29 cellular contexts compared by ENCODE assay signal in genomic region chr7:37984775-37985390, GRCh38.
"Had no signal": no experiment of that assay in that cellular context is flagged by ENCODE, and none has a peak within 500 bp of the region (broad histone marks: within the 10 kb centered on the region; RNA-seq: fewer than 3 reads in every experiment).

No MANE protein-coding gene starts in this region.

- H3K36me3 ChIP-seq: brain microvascular endothelial cell, heart left ventricle, neural progenitor cell, right atrium auricular region, thoracic aorta had no signal

- H3K4me2 ChIP-seq: neural progenitor cell had no signal

- H2AFZ ChIP-seq: neural progenitor cell had no signal

- H3K27me3 Mint-ChIP-seq: naive B cell had no signal

- H3K27ac Mint-ChIP-seq: activated CD4-positive, alpha-beta memory T cell treated with anti-CD3 and anti-CD28 coated beads for 36 hours; activated CD4-positive, alpha-beta T cell treated with anti-CD3 and anti-CD28 coated beads, Interleukin-2, amount 10 ng/mL, durations not matched to agents 24 days and 14 days; activated naive CD4-positive, alpha-beta T cell treated with anti-CD3 and anti-CD28 coated beads, Interleukin-2, amount 10 ng/mL, durations not matched to agents 7 days and 5 days; activated naive CD8-positive, alpha-beta T cell treated with anti-CD3 and anti-CD28 coated beads, Interleukin-2, amount 10 ng/mL, durations not matched to agents 7 days and 5 days; naive B cell; neural progenitor cell had no signal

- ATAC-seq: foreskin keratinocyte; heart left ventricle; left ventricle myocardium superior; stimulated activated naive CD8-positive, alpha-beta T cell treated with anti-CD3 and anti-CD28 coated beads, Interleukin-15, Interleukin-2, amounts not matched to agents 100 U/mL and 50 U/mL, for 24 hours had no signal

- H3K9me3 ChIP-seq: heart left ventricle, right atrium auricular region, thoracic aorta had no signal

- H3K4me3 ChIP-seq: coronary artery, dorsolateral prefrontal cortex, heart left ventricle, neural progenitor cell, right atrium auricular region, thoracic aorta had no signal

- H3K27ac ChIP-seq: brain microvascular endothelial cell, coronary artery, dorsolateral prefrontal cortex, foreskin keratinocyte, heart left ventricle, neural progenitor cell, right atrium auricular region, thoracic aorta had no signal

- FAIRE-seq: astrocyte, islet of Langerhans, urothelium cell line had no signal

- H3K9me3 Mint-ChIP-seq: activated CD4-positive, alpha-beta memory T cell treated with anti-CD3 and anti-CD28 coated beads for 36 hours; activated CD4-positive, alpha-beta T cell treated with anti-CD3 and anti-CD28 coated beads, Interleukin-2, amount 10 ng/mL, durations not matched to agents 24 days and 14 days; activated naive CD4-positive, alpha-beta T cell treated with anti-CD3 and anti-CD28 coated beads, Interleukin-2, amount 10 ng/mL, durations not matched to agents 7 days and 5 days; activated naive CD8-positive, alpha-beta T cell treated with anti-CD3 and anti-CD28 coated beads, Interleukin-2, amount 10 ng/mL, durations not matched to agents 7 days and 5 days; neural progenitor cell had no signal

- H3K4me1 ChIP-seq: foreskin keratinocyte, right atrium auricular region had no signal

- H3K4me3 Mint-ChIP-seq: activated CD4-positive, alpha-beta memory T cell treated with anti-CD3 and anti-CD28 coated beads for 36 hours; activated CD4-positive, alpha-beta T cell treated with anti-CD3 and anti-CD28 coated beads, Interleukin-2, amount 10 ng/mL, durations not matched to agents 24 days and 14 days; activated naive CD4-positive, alpha-beta T cell treated with anti-CD3 and anti-CD28 coated beads, Interleukin-2, amount 10 ng/mL, durations not matched to agents 7 days and 5 days; activated naive CD8-positive, alpha-beta T cell treated with anti-CD3 and anti-CD28 coated beads, Interleukin-2, amount 10 ng/mL, durations not matched to agents 7 days and 5 days; naive B cell; neural progenitor cell had no signal

- H3K36me3 Mint-ChIP-seq: activated CD4-positive, alpha-beta memory T cell treated with anti-CD3 and anti-CD28 coated beads for 36 hours; activated naive CD4-positive, alpha-beta T cell treated with anti-CD3 and anti-CD28 coated beads, Interleukin-2, amount 10 ng/mL, durations not matched to agents 7 days and 5 days; activated naive CD8-positive, alpha-beta T cell treated with anti-CD3 and anti-CD28 coated beads, Interleukin-2, amount 10 ng/mL, durations not matched to agents 7 days and 5 days; naive B cell; neural progenitor cell had no signal

- H3K4me1 Mint-ChIP-seq: activated CD4-positive, alpha-beta T cell treated with anti-CD3 and anti-CD28 coated beads, Interleukin-2, amount 10 ng/mL, durations not matched to agents 24 days and 14 days; activated naive CD4-positive, alpha-beta T cell treated with anti-CD3 and anti-CD28 coated beads, Interleukin-2, amount 10 ng/mL, durations not matched to agents 7 days and 5 days; activated naive CD8-positive, alpha-beta T cell treated with anti-CD3 and anti-CD28 coated beads, Interleukin-2, amount 10 ng/mL, durations not matched to agents 7 days and 5 days; naive B cell had no signal

- H3K9ac ChIP-seq: neural progenitor cell had no signal

- H3K27me3 ChIP-seq: brain microvascular endothelial cell, dorsolateral prefrontal cortex, foreskin keratinocyte, neural progenitor cell, right atrium auricular region had no signal

- DNase-seq: activated CD4-positive, alpha-beta memory T cell treated with anti-CD3 and anti-CD28 coated beads for 36 hours; activated CD4-positive, alpha-beta T cell treated with anti-CD3 and anti-CD28 coated beads, Interleukin-2, amount 10 ng/mL, durations not matched to agents 24 days and 14 days; activated CD4-positive, CD25-positive, alpha-beta regulatory T cell treated with anti-CD3 and anti-CD28 coated beads, Interleukin-2, amount 50 U/mL, for 72 hours; activated CD8-positive, alpha-beta memory T cell treated with anti-CD3 and anti-CD28 coated beads, Interleukin-2, amount 50 U/mL, for 4 hours; activated gamma-delta T cell; activated naive CD4-positive, alpha-beta T cell treated with anti-CD3 and anti-CD28 coated beads, Interleukin-2, amount 10 ng/mL, durations not matched to agents 7 days and 5 days; activated naive CD8-positive, alpha-beta T cell treated with anti-CD3 and anti-CD28 coated beads, Interleukin-2, amount 10 ng/mL, durations not matched to agents 7 days and 5 days; activated T-cell treated with anti-CD3 and anti-CD28 coated beads, Interleukin-2, amount 50 U/mL, for 1 hour; brain microvascular endothelial cell; dorsolateral prefrontal cortex; effector memory CD4-positive, alpha-beta T cell; erythroblast; foreskin keratinocyte; heart left ventricle; left ventricle myocardium superior; naive B cell; occipital lobe; stimulated activated CD4-positive, alpha-beta T cell treated with anti-CD3 and anti-CD28 coated beads, Interleukin-12 subunit alpha, Interleukin-12 subunit beta, amount 100 ng/mL, for 4 hours; stimulated activated CD4-positive, alpha-beta T cell treated with anti-CD3 and anti-CD28 coated beads, Interleukin-4, amount 100 ng/mL, for 1 hour; stimulated activated naive CD8-positive, alpha-beta T cell treated with anti-CD3 and anti-CD28 coated beads, Interleukin-15, Interleukin-2, amounts not matched to agents 100 U/mL and 50 U/mL, for 24 hours; T-helper 2 cell; trophoblast cell had no signal
